In genomic region chr11:11351042-11351586, GRCh38 we compare ENCODE assay signal across 24 cellular contexts. TPM values are rescaled to one million over a fixed set of nuclear protein-coding genes. Genes with fewer than 3 reads are reported as not detected.
"Had no signal": no experiment of that assay in that cellular context is flagged by ENCODE, and none has a peak within 500 bp of the region (broad histone marks: within the 10 kb centered on the region; RNA-seq: fewer than 3 reads in every experiment).

No MANE protein-coding gene starts in this region.

- ATAC-seq: activated CD8-positive, alpha-beta T cell treated with anti-CD3 and anti-CD28 coated beads, Interleukin-2, amount 10 ng/mL, durations not matched to agents 7 days and 5 days; activated T-cell treated with anti-CD3 and anti-CD28 coated beads, Interleukin-2, amount 50 U/mL, for 72 hours; natural killer cell treated with Interleukin-12 subunit alpha and Interleukin-12 subunit beta and Interleukin-15 and Interleukin-18, amount 100 ng/mL, for 72 hours had no signal

- H3K4me1 ChIP-seq: breast epithelium had no signal

- H3K9me3 Mint-ChIP-seq: activated B cell treated with CpG ODN at 0.5 μM for 24 hours; activated T-cell treated with anti-CD3 and anti-CD28 coated beads, Interleukin-2, amount 50 U/mL, for 72 hours; endodermal cell; memory B cell; natural killer cell treated with Interleukin-12 subunit alpha and Interleukin-12 subunit beta and Interleukin-15 and Interleukin-18, amount 100 ng/mL, for 72 hours had no signal

- H3K4me3 ChIP-seq: breast epithelium, left ventricle myocardium inferior, smooth muscle cell, upper lobe of left lung had no signal

- H3K4me1 Mint-ChIP-seq: activated B cell treated with CpG ODN at 0.5 μM for 24 hours, memory B cell had no signal

- H3K36me3 ChIP-seq: breast epithelium had no signal

- H3K9me3 ChIP-seq: breast epithelium, left ventricle myocardium inferior, upper lobe of left lung had no signal

- DNase-seq: activated B cell treated with CpG ODN at 0.5 μM for 24 hours; activated CD4-positive, alpha-beta T cell treated with anti-CD3 and anti-CD28 coated beads for 48 hours; activated CD8-positive, alpha-beta memory T cell treated with anti-CD3 and anti-CD28 coated beads, Interleukin-2, amount 50 U/mL, for 48 hours; activated CD8-positive, alpha-beta T cell treated with anti-CD3 and anti-CD28 coated beads, Interleukin-2, amount 10 ng/mL, durations not matched to agents 7 days and 5 days; activated gamma-delta T cell; activated T-cell treated with anti-CD3 and anti-CD28 coated beads, Interleukin-2, amount 50 U/mL, for 72 hours; anterior cingulate cortex; endodermal cell; erythroblast; glutamatergic neuron; hypothalamus; kidney; left ventricle myocardium inferior; nucleus accumbens; stimulated activated CD4-positive, alpha-beta T cell treated with anti-CD3 and anti-CD28 coated beads, Interleukin-4, amount 100 ng/mL, for 4 hours; stimulated activated CD8-positive, alpha-beta memory T cell treated with anti-CD3 and anti-CD28 coated beads, Interleukin-4, amount 100 ng/mL, for 48 hours; stimulated activated naive CD4-positive, alpha-beta T cell treated with Interleukin-2 at 50 U/mL for 16 hours; T-helper 2 cell; upper lobe of left lung had no signal

- H3K27ac ChIP-seq: breast epithelium, upper lobe of left lung had no signal

- H3K4me3 Mint-ChIP-seq: activated B cell treated with CpG ODN at 0.5 μM for 24 hours; activated CD8-positive, alpha-beta T cell treated with anti-CD3 and anti-CD28 coated beads, Interleukin-2, amount 10 ng/mL, durations not matched to agents 7 days and 5 days; activated naive CD8-positive, alpha-beta T cell; activated T-cell treated with anti-CD3 and anti-CD28 coated beads, Interleukin-2, amount 50 U/mL, for 72 hours; endodermal cell; memory B cell; natural killer cell treated with Interleukin-12 subunit alpha and Interleukin-12 subunit beta and Interleukin-15 and Interleukin-18, amount 100 ng/mL, for 72 hours had no signal

- H3K36me3 Mint-ChIP-seq: activated naive CD8-positive, alpha-beta T cell; memory B cell; natural killer cell treated with Interleukin-12 subunit alpha and Interleukin-12 subunit beta and Interleukin-15 and Interleukin-18, amount 100 ng/mL, for 72 hours had no signal

- H3K27me3 ChIP-seq: breast epithelium, upper lobe of left lung had no signal

- H3K27me3 Mint-ChIP-seq: activated B cell treated with CpG ODN at 0.5 μM for 24 hours had no signal

- H3K27ac Mint-ChIP-seq: activated B cell treated with CpG ODN at 0.5 μM for 24 hours; activated CD8-positive, alpha-beta T cell treated with anti-CD3 and anti-CD28 coated beads, Interleukin-2, amount 10 ng/mL, durations not matched to agents 7 days and 5 days; activated naive CD8-positive, alpha-beta T cell; activated T-cell treated with anti-CD3 and anti-CD28 coated beads, Interleukin-2, amount 50 U/mL, for 72 hours; endodermal cell; memory B cell; natural killer cell treated with Interleukin-12 subunit alpha and Interleukin-12 subunit beta and Interleukin-15 and Interleukin-18, amount 100 ng/mL, for 72 hours had no signal

- H3K4me2 ChIP-seq: smooth muscle cell had no signal

RNA-seq across cellular contexts. Expression of gene CSNK2A3, which starts 1.9 kb away (rescaled TPM):
- total RNA-seq: natural killer cell treated with Interleukin-12 subunit alpha and Interleukin-12 subunit beta and Interleukin-15 and Interleukin-18, amount 100 ng/mL, for 72 hours had no signal
